In the genomic region with DNA sequence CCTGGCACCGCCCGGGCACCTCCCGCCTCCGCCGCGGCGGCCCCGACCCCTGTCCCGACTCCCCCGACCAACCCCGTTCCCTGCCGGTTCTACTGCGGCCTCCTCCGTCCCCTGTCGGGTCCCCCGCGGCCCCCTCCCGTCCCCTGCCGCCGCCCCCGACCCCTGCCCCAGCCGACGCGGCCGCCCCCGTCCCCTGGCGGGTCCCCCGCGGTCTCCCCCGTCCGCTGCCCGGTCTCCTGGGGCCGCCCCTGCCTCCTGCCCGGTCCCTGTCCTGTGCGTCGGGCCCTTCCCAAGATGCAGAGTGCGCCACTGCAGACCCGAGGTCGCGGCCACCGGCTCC, we compare ENCODE assay signal across 8 cellular contexts. TPM values are rescaled to one million over a fixed set of nuclear protein-coding genes. Genes with fewer than 3 reads are reported as not detected.
DNase-seq lines count a peak whose midpoint lies in the region; ATAC-seq, FAIRE-seq and TF ChIP-seq lines count a peak whose summit lies in the region.
"Not testable (repeated sequence)": the region's sequence is repeated elsewhere in the genome, so short reads cannot be mapped to it uniquely, and the experiment has no call there.

No MANE protein-coding gene starts in this region.

- CTCF ChIA-PET in T-cell (lab: Charles Lee), result not testable (repeated sequence)

- TF ChIP-seq RAD21 in liver (IDR thresholded peaks at IDR 0.05), result not testable (repeated sequence)

- H2AFZ ChIP-seq in DND-41 (ENCODE audit: low read depth, low read length) (peak overlapping the region; percentile 75; the same call in 1 of the 2 replicates), parathyroid adenoma (peak overlapping the region; percentile 36)
- not testable (repeated sequence) for H2AFZ ChIP-seq in astrocyte (ENCODE audit: low read depth, low read length)

- peaks cover 51% of the 10 kb centered on the region for H3K79me2 ChIP-seq in DND-41 (ENCODE audit: insufficient read depth, low read length)
- H3K79me2 ChIP-seq in astrocyte (ENCODE audit: insufficient read depth, low read length), result peaks cover 43% of the 10 kb centered on the region
- H3K79me2 ChIP-seq in parathyroid adenoma, result peaks cover 23% of the 10 kb centered on the region

- H3K4me1 ChIP-seq in DND-41 (ENCODE audit: insufficient read depth, low read length) (peaks cover 36% of the 10 kb centered on the region), astrocyte (ENCODE audit: insufficient read depth, low read length) (peaks cover 11% of the 10 kb centered on the region), transverse colon (peaks cover 6 to 25% (median 14%) of the 10 kb centered on the region in 4 donors)
- not testable (repeated sequence) for H3K4me1 ChIP-seq in liver (ENCODE audit: control insufficient read depth in 4 of 4, insufficient read depth in 4 of 4, low read length in 3 of 4); parathyroid adenoma

- H3K4me2 ChIP-seq in DND-41 (ENCODE audit: insufficient read depth, low read length) (peak overlapping the region; percentile 65), astrocyte (ENCODE audit: low read length) (peak overlapping the region; percentile 87), parathyroid adenoma (ENCODE audit: low read length) (peak overlapping the region; percentile 49)

- not testable (repeated sequence) for FAIRE-seq in astrocyte (lab: Jason Lieb, UNC)

- peak overlapping the region; percentile 77 for H3K9ac ChIP-seq in DND-41 (ENCODE audit: low read depth, low read length)
- H3K9ac ChIP-seq in astrocyte (ENCODE audit: low read length), result peak overlapping the region; percentile 87
- peak overlapping the region in 1 of 2 donors; percentile 78 for H3K9ac ChIP-seq in liver (ENCODE audit: low read depth in 1 of 2, low read length in 2 of 2)
- H3K9ac ChIP-seq in parathyroid adenoma, result not testable (repeated sequence)

- H3K9me3 ChIP-seq in DND-41 (ENCODE audit: insufficient read depth, low read length, severe bottlenecking); astrocyte (ENCODE audit: insufficient read depth, low read depth, low read length); liver (ENCODE audit: control insufficient read depth in 4 of 4, low read length in 3 of 4); parathyroid adenoma (ENCODE audit: control insufficient read depth, low read length); transverse colon: not testable (repeated sequence)

- peaks cover 30% of the 10 kb centered on the region for H3K36me3 ChIP-seq in DND-41 (ENCODE audit: insufficient read depth, low read length)
- not testable (repeated sequence) for H3K36me3 ChIP-seq in astrocyte (ENCODE audit: insufficient read depth, low read length); parathyroid adenoma (ENCODE audit: control insufficient read depth, insufficient read depth, low read length)
- peaks cover 0 to 13% (median 7%) of the 10 kb centered on the region in 4 donors for H3K36me3 ChIP-seq in liver (ENCODE audit: control insufficient read depth in 4 of 4, insufficient read depth in 3 of 4, low read depth in 1 of 4, low read length in 3 of 4)
- peaks cover 0 to 13% (median 3%) of the 10 kb centered on the region in 4 donors for H3K36me3 ChIP-seq in transverse colon

- 1% methylated on average over 41 of the region's 41 CpGs for WGBS in liver
- 0% methylated on average over 2 of the region's 41 CpGs; no CpG with 5 or more reads in 1 of the 2 donors for WGBS in transverse colon (ENCODE audit: low coverage in 1 of 2), 2 donors

- DNase-seq in DND-41; T-cell; astrocyte (ENCODE audit: low read depth); erythroblast (lab: John Stamatoyannopoulos, UW); transverse colon: not testable (repeated sequence)

- H3K4me3 Mint-ChIP-seq in T-cell (peak overlapping the region; percentile 88 to 91 (median 91)), astrocyte (ENCODE audit: unreplicated experiment) (peak overlapping the region; percentile 79)

- H3K4me1 Mint-ChIP-seq in T-cell (peaks cover 34 to 41% (median 35%) of the 10 kb centered on the region in 3 donors), astrocyte (ENCODE audit: low read depth, unreplicated experiment) (peaks cover 20% of the 10 kb centered on the region)

- H3K36me3 Mint-ChIP-seq in T-cell, result peaks cover 21% of the 10 kb centered on the region
- H3K36me3 Mint-ChIP-seq in astrocyte (ENCODE audit: low read depth, unreplicated experiment), result not testable (repeated sequence)

- ATAC-seq in DND-41 (ENCODE audit: insufficient read depth, low read depth), result not testable (repeated sequence)
- ATAC-seq in HG03139 (IDR thresholded peaks at IDR 0.05; ENCODE audit: unreplicated experiment), result peak; percentile 13
- peak in 1 of 4 experiments; percentile 3 for ATAC-seq in T-cell (replicated peaks in 1 of 4)

- in situ Hi-C loops in transverse colon (cut with MboI; ENCODE audit: low pct_ligation_motif_present in 1 of 4, low pct_unique_long_range_greater_than_20kb in 1 of 4, low sequenced_read_pairs in 3 of 4), result not testable (repeated sequence)

- H4K20me1 ChIP-seq in DND-41 (ENCODE audit: insufficient read depth, low read length), result peaks cover 26% of the 10 kb centered on the region; the same call in 1 of the 2 replicates
- peaks cover 34% of the 10 kb centered on the region for H4K20me1 ChIP-seq in astrocyte (ENCODE audit: insufficient read depth, low read length)

- H3K4me3 ChIP-seq in DND-41 (ENCODE audit: low read depth in 1 of 2, low read length in 2 of 2) (peak overlapping the region; percentile 67 to 90; a peak in 3 of 4 replicates), astrocyte (ENCODE audit: insufficient read depth, low read depth, low read length) (peak overlapping the region; percentile 72), liver (ENCODE audit: low read depth in 1 of 3, low read length in 3 of 3) (peak overlapping the region; percentile 83 to 89 (median 86)), parathyroid adenoma (ENCODE audit: low read depth, low read length) (peak overlapping the region; percentile 77), transverse colon (peak overlapping the region; percentile 84 to 100 (median 95))

- H3K27ac Mint-ChIP-seq in T-cell (peak overlapping the region in 1 of 2 donors; percentile 80), astrocyte (ENCODE audit: unreplicated experiment) (peak overlapping the region; percentile 58)

- intact Hi-C loops in transverse colon (cut with DNase I; ENCODE audit: low total_unique reads), result not testable (repeated sequence)

- H3K27ac ChIP-seq in DND-41 (ENCODE audit: low read length), result peak overlapping the region; percentile 76
- H3K27ac ChIP-seq in astrocyte (ENCODE audit: low read depth, low read length), result peak overlapping the region; percentile 72
- H3K27ac ChIP-seq in liver (ENCODE audit: low read depth in 1 of 2, low read length in 2 of 2), result peak overlapping the region; percentile 65 to 83
- peak overlapping the region; percentile 75 for H3K27ac ChIP-seq in parathyroid adenoma
- peak overlapping the region; percentile 85 to 98 (median 94) for H3K27ac ChIP-seq in transverse colon

- peak; percentile 8 for TF ChIP-seq POLR2A in erythroblast (IDR thresholded peaks at IDR 0.05; ENCODE audit: low read length)
- not testable (repeated sequence) for TF ChIP-seq POLR2A in transverse colon (IDR thresholded peaks at IDR 0.05)

- POLR2A ChIA-PET in T-cell (lab: Charles Lee), result not testable (repeated sequence)

- H3K27me3 ChIP-seq in DND-41 (ENCODE audit: insufficient read depth, low read length, poor library complexity); astrocyte (ENCODE audit: insufficient read depth, low read length); liver (ENCODE audit: control insufficient read depth in 4 of 4, insufficient read depth in 4 of 4, low read length in 3 of 4); parathyroid adenoma (ENCODE audit: control insufficient read depth, insufficient read depth, low read length); transverse colon: not testable (repeated sequence)

- not testable (repeated sequence) for TF ChIP-seq CTCF in DND-41 (IDR thresholded peaks at IDR 0.05; ENCODE audit: borderline replicate concordance, extremely low read depth, low read length, poor library complexity, severe bottlenecking); astrocyte (IDR thresholded peaks at IDR 0.05; ENCODE audit: insufficient read depth, low read depth, low read length); liver (IDR thresholded peaks at IDR 0.05; ENCODE audit: low read depth, low read length, missing input control); parathyroid adenoma (IDR thresholded peaks at IDR 0.05); transverse colon (IDR thresholded peaks at IDR 0.05)

- not testable (repeated sequence) for TF ChIP-seq EP300 in transverse colon (IDR thresholded peaks at IDR 0.05; ENCODE audit: low read depth)

- not testable (repeated sequence) for H3K9me3 Mint-ChIP-seq in T-cell; astrocyte (ENCODE audit: unreplicated experiment)

- not testable (repeated sequence) for H3K27me3 Mint-ChIP-seq in T-cell; astrocyte (ENCODE audit: low read depth, unreplicated experiment)

RNA-seq across cellular contexts. Expression of a gene that starts 0.4 kb away (rescaled TPM):
- 100 to 1,000 TPM in 1 of 5 donors, 10 to 100 TPM in 4; 61.0 to 104 (median 92.6) TPM for total RNA-seq in T-cell
- 99.1 and 99.6 TPM in 2 replicates for total RNA-seq in astrocyte
- 10 to 100 TPM; 36.1 to 60.9 TPM for total RNA-seq in liver
- polyA plus RNA-seq in liver, result 10 to 100 TPM; 55.4 to 63.9 TPM
- 100 to 1,000 TPM in 1 of 4 donors, 10 to 100 TPM in 3; 85.3 to 112 (median 86.3) TPM for total RNA-seq in transverse colon

RNA-seq across cellular contexts. Expression of a gene that starts 49.7 kb away (rescaled TPM):
- total RNA-seq in T-cell, result 10 to 100 TPM in 1 of 5 donors, 1 to 10 TPM in 3, under 1 TPM in 1; 0.55 to 13.5 (median 3.4) TPM
- total RNA-seq in astrocyte, result 8.6 and 10.5 TPM in 2 replicates
- total RNA-seq in liver, result under 1 TPM; 0.33 to 0.47 TPM
- polyA plus RNA-seq in liver, result under 1 TPM; 0.15 TPM
- 1 to 10 TPM; 1.3 to 8.8 (median 1.5) TPM for total RNA-seq in transverse colon

RNA-seq across cellular contexts. Expression of a gene that starts 53.7 kb away (rescaled TPM):
- total RNA-seq in T-cell (100 to 1,000 TPM; 122 to 209 (median 140) TPM), astrocyte (91.7 and 102 TPM in 2 replicates), liver (100 to 1,000 TPM in 1 of 2 donors, 10 to 100 TPM in 1; 79.2 to 172 TPM), transverse colon (100 to 1,000 TPM; 155 to 471 (median 250) TPM)
- polyA plus RNA-seq in liver, result 100 to 1,000 TPM; 147 to 215 TPM

RNA-seq across cellular contexts. Expression of a gene that starts 53.8 kb away (rescaled TPM):
- total RNA-seq in T-cell, result 1 to 10 TPM; 2.5 to 9.8 (median 6.3) TPM
- total RNA-seq in astrocyte, result 5.6 and 8.8 TPM in 2 replicates
- 1 to 10 TPM; 1.9 to 2.3 TPM for total RNA-seq in liver
- polyA plus RNA-seq in liver, result 1 to 10 TPM; 1.1 to 2.6 TPM
- total RNA-seq in transverse colon, result 1 to 10 TPM; 1.2 to 4.9 (median 4.8) TPM
